ENCODE assay signal across 8 cellular contexts in genomic region chr10:100999742-101000601, GRCh38. TPM values are rescaled to one million over a fixed set of nuclear protein-coding genes. Genes with fewer than 3 reads are reported as not detected.
A peak's percentile ranks its signal among the peaks of the same experiment; 100 is the strongest.
DNase-seq lines count a peak whose midpoint lies in the region; ATAC-seq and TF ChIP-seq lines count a peak whose summit lies in the region.

LZTS2 (plus strand) TSS chr10:100999808; CDS start chr10:101002539, 2,731 bp downstream.

- H3K27me3 ChIP-seq in GM06990 (replicated peaks; ENCODE audit: control insufficient read depth, insufficient read depth, low read length) (no peaks in the 10 kb centered on the region), stomach smooth muscle (ENCODE audit: control insufficient read depth in 1 of 2, insufficient read depth in 2 of 2, low read length in 2 of 2) (no peaks in the 10 kb centered on the region)

- peaks cover 56% of the 10 kb centered on the region for H3K4me1 ChIP-seq in stomach smooth muscle (ENCODE audit: control insufficient read depth, insufficient read depth, low read length)

- H3K27ac ChIP-seq in stomach smooth muscle (ENCODE audit: low read length) = peak within 1 kb of the TSS; percentile 98

- no peak for DNase-seq in GM06990 (ENCODE audit: extremely low read depth, insufficient read length)
- DNase-seq in NB4 (ENCODE audit: low read depth) = no peak
- DNase-seq in cerebellum (ENCODE audit: low spot score) = peak; percentile 55
- DNase-seq in left lobe of liver (ENCODE audit: low spot score) = no peak

- H3K4me3 ChIP-seq in GM06990 (replicated peaks; ENCODE audit: low read depth, low read length) (peak within 1 kb of the TSS; percentile 92), NB4 (ENCODE audit: low read depth, low read length) (peak within 1 kb of the TSS; percentile 66), stomach smooth muscle (ENCODE audit: low read length in 2 of 2) (peak within 1 kb of the TSS; percentile 76 to 90)

- ATAC-seq in left lobe of liver = no peak
- ATAC-seq in HG02610 (IDR thresholded peaks at IDR 0.05; ENCODE audit: unreplicated experiment) = no peak
- ATAC-seq in HG02981 (IDR thresholded peaks at IDR 0.05; ENCODE audit: unreplicated experiment) = no peak
- no peak for ATAC-seq in GM19397 (IDR thresholded peaks at IDR 0.05; ENCODE audit: unreplicated experiment)

- peaks cover 5% of the 10 kb centered on the region for H3K36me3 ChIP-seq in GM06990 (ENCODE audit: control insufficient read depth, insufficient read depth, low read length)
- peaks cover 14 to 16% of the 10 kb centered on the region in 2 donors for H3K36me3 ChIP-seq in stomach smooth muscle (ENCODE audit: control insufficient read depth in 2 of 2, insufficient read depth in 2 of 2, low read length in 2 of 2)

- peak within 1 kb of the TSS; percentile 94 to 97 for H3K9ac ChIP-seq in stomach smooth muscle (ENCODE audit: low read length in 2 of 2)

- no peak for TF ChIP-seq POLR2A in NB4 (IDR thresholded peaks at IDR 0.05; ENCODE audit: extremely low read depth, insufficient read length)

- no peaks in the 10 kb centered on the region for H3K9me3 ChIP-seq in stomach smooth muscle (ENCODE audit: control insufficient read depth in 2 of 2, low read length in 2 of 2)

- no peak for TF ChIP-seq CTCF in GM06990 (IDR thresholded peaks at IDR 0.05; ENCODE audit: insufficient read depth, low read length, poor library complexity, severe bottlenecking)
- no peak for TF ChIP-seq CTCF in NB4 (IDR thresholded peaks at IDR 0.05; ENCODE audit: low read depth, low read length)

RNA-seq across cellular contexts. Expression of gene LZTS2, which starts in this region (rescaled TPM):
- total RNA-seq in cerebellum = 23.9 TPM
- total RNA-seq in left lobe of liver = 11.1 TPM
